In genomic region chr2:224127871-224128501, GRCh38 we compare ENCODE assay signal across 17 cellular contexts.
DNase-seq lines count a peak whose midpoint lies in the region; ATAC-seq and TF ChIP-seq lines count a peak whose summit lies in the region.
"Had no signal": no experiment of that assay in that cellular context is flagged by ENCODE, and none has a peak within 500 bp of the region (broad histone marks: within the 10 kb centered on the region; RNA-seq: fewer than 3 reads in every experiment).

No MANE protein-coding gene starts in this region.

- no peaks in the 10 kb centered on the region for H3K27me3 ChIP-seq in right atrium auricular region
- H3K27me3 ChIP-seq in testis, result no peaks in the 10 kb centered on the region
- H3K27me3 ChIP-seq: left lung, MG63, sigmoid colon, transverse colon had no signal

- ATAC-seq in left cardiac atrium, result peak in 1 of 2 donors; percentile 15
- ATAC-seq in GM21576 (IDR thresholded peaks at IDR 0.05; ENCODE audit: unreplicated experiment), result no peak
- ATAC-seq: left lung, Panc1 had no signal

- H3K36me3 ChIP-seq in right atrium auricular region (no peaks in the 10 kb centered on the region), testis (ENCODE audit: low read depth, missing control alignments) (no peaks in the 10 kb centered on the region)
- H3K36me3 ChIP-seq: left lung, MG63, sigmoid colon, transverse colon had no signal

- no peaks in the 10 kb centered on the region for H3K9me3 ChIP-seq in right atrium auricular region
- no peaks in the 10 kb centered on the region for H3K9me3 ChIP-seq in testis
- H3K9me3 ChIP-seq: left lung, MG63, sigmoid colon, transverse colon had no signal

- WGBS in testis, 2 donors, result 32 to 39% methylated on average over 5 of the region's 5 CpGs

- TF ChIP-seq CTCF in right atrium auricular region (IDR thresholded peaks at IDR 0.05) (no peak), astrocyte of the spinal cord (IDR thresholded peaks at IDR 0.05; ENCODE audit: low read depth, low read length) (no peak), testis (IDR thresholded peaks at IDR 0.05) (no peak)

- intact Hi-C loops in left cardiac atrium (cut with DNase I) (no loop called here), testis (cut with DNase I; ENCODE audit: low total_unique reads) (no loop called here)

- H3K4me3 ChIP-seq in right atrium auricular region, result no peak overlapping the region
- no peak overlapping the region for H3K4me3 ChIP-seq in astrocyte of the spinal cord (ENCODE audit: low read depth, low read length)
- no peak overlapping the region for H3K4me3 ChIP-seq in testis
- H3K4me3 ChIP-seq: left lung, MG63, sigmoid colon, transverse colon had no signal

- H3K4me1 ChIP-seq in right atrium auricular region, result peaks cover 0 to 7% of the 10 kb centered on the region in 2 donors
- no peaks in the 10 kb centered on the region for H3K4me1 ChIP-seq in testis
- H3K4me1 ChIP-seq: left lung, transverse colon had no signal

- H3K27ac ChIP-seq in right atrium auricular region (no peak overlapping the region), testis (no peak overlapping the region)
- H3K27ac ChIP-seq: C4-2B, left lung, sigmoid colon, transverse colon had no signal

- in situ Hi-C loops in astrocyte of the spinal cord (cut with HindIII; ENCODE audit: low sequenced_read_pairs), result no loop called here

- no peak for TF ChIP-seq POLR2A in testis (IDR thresholded peaks at IDR 0.05)

- DNase-seq in left cardiac atrium (peak; percentile 46), right atrium auricular region (ENCODE audit: low spot score) (no peak), astrocyte of the spinal cord (ENCODE audit: low read depth, low spot score) (peak; percentile 47), kidney tubule cell (ENCODE audit: low spot score) (peak; percentile 40), testis (peak; percentile 34)
- no peak for DNase-seq in stimulated activated CD4-positive, alpha-beta T cell treated with anti-CD3 and anti-CD28 coated beads, Interleukin-4, amount 100 ng/mL, for 24 hours
- no peak for DNase-seq in activated CD4-positive, alpha-beta T cell treated with anti-CD3 and anti-CD28 coated beads for 4 hours
- DNase-seq: left lung; MG63; NCI-H1436 treated with DMSO at 0.1 percent for 48 hours; NCI-H2171 treated with DMSO at 0.1 percent for 48 hours; sigmoid colon; stimulated activated CD4-positive, alpha-beta T cell treated with anti-CD3 and anti-CD28 coated beads, Interleukin-2, amount 100 ng/mL, for 24 hours; transverse colon had no signal

Comparison
In these comparisons a context has a peak if more than half of its experiments do, and no peak if none do; other contexts are left out.
1. DNase-seq: peak in left cardiac atrium (single experiment), astrocyte of the spinal cord (single experiment), kidney tubule cell (single experiment) and testis (single experiment); none in right atrium auricular region (single experiment), stimulated activated CD4-positive, alpha-beta T cell treated with anti-CD3 and anti-CD28 coated beads, Interleukin-4, amount 100 ng/mL, for 24 hours (single experiment) and activated CD4-positive, alpha-beta T cell treated with anti-CD3 and anti-CD28 coated beads for 4 hours (0 of 2).